20 cellular contexts compared by ENCODE assay signal in the genomic region with DNA sequence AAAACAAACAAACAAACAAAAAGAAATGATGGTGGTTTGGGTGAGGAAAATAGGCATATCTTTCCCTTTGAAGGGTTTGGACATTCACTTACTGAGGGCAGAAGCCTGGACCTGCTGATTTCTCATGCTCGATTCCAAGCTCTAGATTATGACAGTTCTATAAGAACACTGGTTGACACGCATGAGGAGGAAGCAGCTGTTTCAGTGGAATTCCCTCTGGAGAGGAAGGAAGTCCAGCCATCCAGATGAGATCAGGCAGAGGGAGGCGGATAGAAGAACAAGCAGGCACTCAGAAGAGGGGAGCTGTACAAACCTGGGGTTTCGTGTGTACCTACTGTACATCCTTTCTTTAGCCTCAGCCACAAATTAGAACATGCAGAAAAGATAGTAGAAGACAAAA.
A peak's percentile ranks its signal among the peaks of the same experiment; 100 is the strongest.
DNase-seq lines count a peak whose midpoint lies in the region; ATAC-seq and TF ChIP-seq lines count a peak whose summit lies in the region.
"Had no signal": no experiment of that assay in that cellular context is flagged by ENCODE, and none has a peak within 500 bp of the region (broad histone marks: within the 10 kb centered on the region; RNA-seq: fewer than 3 reads in every experiment).

No MANE protein-coding gene starts in this region.

- H3K4me3 ChIP-seq in cardiac fibroblast (replicated peaks in 1 of 2; ENCODE audit: low read depth in 2 of 2, low read length in 2 of 2) = no peak overlapping the region
- H3K4me3 ChIP-seq: body of pancreas, dorsolateral prefrontal cortex, upper lobe of right lung had no signal

- no peak for TF ChIP-seq CTCF in cardiac fibroblast (IDR thresholded peaks at IDR 0.05; ENCODE audit: low read depth, low read length)

- intact Hi-C loops in Right ventricle myocardium superior (cut with DNase I) (no loop called here), cardiac septum (cut with DNase I) (no loop called here), left ventricle myocardium superior (cut with micrococcal nuclease) (no loop called here)

- ATAC-seq in Right ventricle myocardium superior (ENCODE audit: poor library complexity) (peak; percentile 86), left ventricle myocardium superior (peak; percentile 90), GM18505 (IDR thresholded peaks at IDR 0.05; ENCODE audit: unreplicated experiment) (no peak)
- ATAC-seq: activated CD4-positive, alpha-beta T cell treated with anti-CD3 and anti-CD28 coated beads for 36 hours; body of pancreas had no signal

- DNase-seq in Right ventricle myocardium superior (no peak), cardiac septum (ENCODE audit: low spot score) (no peak), cardiac fibroblast (ENCODE audit: low read depth in 2 of 2) (peak; percentile 44 to 77), left ventricle myocardium superior (no peak), mucosa of gallbladder (ENCODE audit: low spot score) (no peak), inferior parietal cortex (ENCODE audit: extremely low spot score) (no peak), UCSD-AML1 (lab: John Stamatoyannopoulos, UW; ENCODE audit: unreplicated experiment) (no peak)
- DNase-seq: activated CD4-positive, alpha-beta T cell treated with anti-CD3 and anti-CD28 coated beads for 36 hours; activated CD8-positive, alpha-beta memory T cell treated with anti-CD3 and anti-CD28 coated beads, Interleukin-2, amount 50 U/mL, for 4 hours; activated naive CD4-positive, alpha-beta T cell treated with Interleukin-2 at 50 U/mL for 16 hours; body of pancreas; COR-L47; dorsolateral prefrontal cortex; foreskin melanocyte; mesendoderm; SIG-M5; small intestine; stimulated activated naive CD4-positive, alpha-beta T cell; upper lobe of right lung had no signal

- TF ChIP-seq POLR2A in GM18505 (IDR thresholded peaks at IDR 0.05; ENCODE audit: borderline replicate concordance, extremely low read depth, insufficient read depth, insufficient read length) = no peak

Comparison
In these comparisons a context has a peak if more than half of its experiments do, and no peak if none do; other contexts are left out.
1. DNase-seq: peak in cardiac fibroblast (2 of 2); none in Right ventricle myocardium superior (single experiment), cardiac septum (single experiment), left ventricle myocardium superior (single experiment), mucosa of gallbladder (single experiment), inferior parietal cortex (single experiment) and UCSD-AML1 (single experiment).